Comparison of ENCODE assay signal across 1 cellular context in genomic region chr12:30706476-30706875, GRCh38.
TF ChIP-seq lines count a peak whose summit lies in the region.

No MANE protein-coding gene starts in this region.

TF ChIP-seq in GM23338, 12 proteins besides CTCF, POLR2A, EP300 and RAD21 (continued from another document):
- TF ChIP-seq, protein P1, sequence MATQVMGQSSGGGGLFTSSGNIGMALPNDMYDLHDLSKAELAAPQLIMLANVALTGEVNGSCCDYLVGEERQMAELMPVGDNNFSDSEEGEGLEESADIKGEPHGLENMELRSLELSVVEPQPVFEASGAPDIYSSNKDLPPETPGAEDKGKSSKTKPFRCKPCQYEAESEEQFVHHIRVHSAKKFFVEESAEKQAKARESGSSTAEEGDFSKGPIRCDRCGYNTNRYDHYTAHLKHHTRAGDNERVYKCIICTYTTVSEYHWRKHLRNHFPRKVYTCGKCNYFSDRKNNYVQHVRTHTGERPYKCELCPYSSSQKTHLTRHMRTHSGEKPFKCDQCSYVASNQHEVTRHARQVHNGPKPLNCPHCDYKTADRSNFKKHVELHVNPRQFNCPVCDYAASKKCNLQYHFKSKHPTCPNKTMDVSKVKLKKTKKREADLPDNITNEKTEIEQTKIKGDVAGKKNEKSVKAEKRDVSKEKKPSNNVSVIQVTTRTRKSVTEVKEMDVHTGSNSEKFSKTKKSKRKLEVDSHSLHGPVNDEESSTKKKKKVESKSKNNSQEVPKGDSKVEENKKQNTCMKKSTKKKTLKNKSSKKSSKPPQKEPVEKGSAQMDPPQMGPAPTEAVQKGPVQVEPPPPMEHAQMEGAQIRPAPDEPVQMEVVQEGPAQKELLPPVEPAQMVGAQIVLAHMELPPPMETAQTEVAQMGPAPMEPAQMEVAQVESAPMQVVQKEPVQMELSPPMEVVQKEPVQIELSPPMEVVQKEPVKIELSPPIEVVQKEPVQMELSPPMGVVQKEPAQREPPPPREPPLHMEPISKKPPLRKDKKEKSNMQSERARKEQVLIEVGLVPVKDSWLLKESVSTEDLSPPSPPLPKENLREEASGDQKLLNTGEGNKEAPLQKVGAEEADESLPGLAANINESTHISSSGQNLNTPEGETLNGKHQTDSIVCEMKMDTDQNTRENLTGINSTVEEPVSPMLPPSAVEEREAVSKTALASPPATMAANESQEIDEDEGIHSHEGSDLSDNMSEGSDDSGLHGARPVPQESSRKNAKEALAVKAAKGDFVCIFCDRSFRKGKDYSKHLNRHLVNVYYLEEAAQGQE (IDR thresholded peaks at IDR 0.05; ENCODE audit: unreplicated experiment): no peak
- no peak for TF ChIP-seq EZH2phosphoT487 (IDR thresholded peaks at IDR 0.05; ENCODE audit: unreplicated experiment)
- TF ChIP-seq, protein P2, sequence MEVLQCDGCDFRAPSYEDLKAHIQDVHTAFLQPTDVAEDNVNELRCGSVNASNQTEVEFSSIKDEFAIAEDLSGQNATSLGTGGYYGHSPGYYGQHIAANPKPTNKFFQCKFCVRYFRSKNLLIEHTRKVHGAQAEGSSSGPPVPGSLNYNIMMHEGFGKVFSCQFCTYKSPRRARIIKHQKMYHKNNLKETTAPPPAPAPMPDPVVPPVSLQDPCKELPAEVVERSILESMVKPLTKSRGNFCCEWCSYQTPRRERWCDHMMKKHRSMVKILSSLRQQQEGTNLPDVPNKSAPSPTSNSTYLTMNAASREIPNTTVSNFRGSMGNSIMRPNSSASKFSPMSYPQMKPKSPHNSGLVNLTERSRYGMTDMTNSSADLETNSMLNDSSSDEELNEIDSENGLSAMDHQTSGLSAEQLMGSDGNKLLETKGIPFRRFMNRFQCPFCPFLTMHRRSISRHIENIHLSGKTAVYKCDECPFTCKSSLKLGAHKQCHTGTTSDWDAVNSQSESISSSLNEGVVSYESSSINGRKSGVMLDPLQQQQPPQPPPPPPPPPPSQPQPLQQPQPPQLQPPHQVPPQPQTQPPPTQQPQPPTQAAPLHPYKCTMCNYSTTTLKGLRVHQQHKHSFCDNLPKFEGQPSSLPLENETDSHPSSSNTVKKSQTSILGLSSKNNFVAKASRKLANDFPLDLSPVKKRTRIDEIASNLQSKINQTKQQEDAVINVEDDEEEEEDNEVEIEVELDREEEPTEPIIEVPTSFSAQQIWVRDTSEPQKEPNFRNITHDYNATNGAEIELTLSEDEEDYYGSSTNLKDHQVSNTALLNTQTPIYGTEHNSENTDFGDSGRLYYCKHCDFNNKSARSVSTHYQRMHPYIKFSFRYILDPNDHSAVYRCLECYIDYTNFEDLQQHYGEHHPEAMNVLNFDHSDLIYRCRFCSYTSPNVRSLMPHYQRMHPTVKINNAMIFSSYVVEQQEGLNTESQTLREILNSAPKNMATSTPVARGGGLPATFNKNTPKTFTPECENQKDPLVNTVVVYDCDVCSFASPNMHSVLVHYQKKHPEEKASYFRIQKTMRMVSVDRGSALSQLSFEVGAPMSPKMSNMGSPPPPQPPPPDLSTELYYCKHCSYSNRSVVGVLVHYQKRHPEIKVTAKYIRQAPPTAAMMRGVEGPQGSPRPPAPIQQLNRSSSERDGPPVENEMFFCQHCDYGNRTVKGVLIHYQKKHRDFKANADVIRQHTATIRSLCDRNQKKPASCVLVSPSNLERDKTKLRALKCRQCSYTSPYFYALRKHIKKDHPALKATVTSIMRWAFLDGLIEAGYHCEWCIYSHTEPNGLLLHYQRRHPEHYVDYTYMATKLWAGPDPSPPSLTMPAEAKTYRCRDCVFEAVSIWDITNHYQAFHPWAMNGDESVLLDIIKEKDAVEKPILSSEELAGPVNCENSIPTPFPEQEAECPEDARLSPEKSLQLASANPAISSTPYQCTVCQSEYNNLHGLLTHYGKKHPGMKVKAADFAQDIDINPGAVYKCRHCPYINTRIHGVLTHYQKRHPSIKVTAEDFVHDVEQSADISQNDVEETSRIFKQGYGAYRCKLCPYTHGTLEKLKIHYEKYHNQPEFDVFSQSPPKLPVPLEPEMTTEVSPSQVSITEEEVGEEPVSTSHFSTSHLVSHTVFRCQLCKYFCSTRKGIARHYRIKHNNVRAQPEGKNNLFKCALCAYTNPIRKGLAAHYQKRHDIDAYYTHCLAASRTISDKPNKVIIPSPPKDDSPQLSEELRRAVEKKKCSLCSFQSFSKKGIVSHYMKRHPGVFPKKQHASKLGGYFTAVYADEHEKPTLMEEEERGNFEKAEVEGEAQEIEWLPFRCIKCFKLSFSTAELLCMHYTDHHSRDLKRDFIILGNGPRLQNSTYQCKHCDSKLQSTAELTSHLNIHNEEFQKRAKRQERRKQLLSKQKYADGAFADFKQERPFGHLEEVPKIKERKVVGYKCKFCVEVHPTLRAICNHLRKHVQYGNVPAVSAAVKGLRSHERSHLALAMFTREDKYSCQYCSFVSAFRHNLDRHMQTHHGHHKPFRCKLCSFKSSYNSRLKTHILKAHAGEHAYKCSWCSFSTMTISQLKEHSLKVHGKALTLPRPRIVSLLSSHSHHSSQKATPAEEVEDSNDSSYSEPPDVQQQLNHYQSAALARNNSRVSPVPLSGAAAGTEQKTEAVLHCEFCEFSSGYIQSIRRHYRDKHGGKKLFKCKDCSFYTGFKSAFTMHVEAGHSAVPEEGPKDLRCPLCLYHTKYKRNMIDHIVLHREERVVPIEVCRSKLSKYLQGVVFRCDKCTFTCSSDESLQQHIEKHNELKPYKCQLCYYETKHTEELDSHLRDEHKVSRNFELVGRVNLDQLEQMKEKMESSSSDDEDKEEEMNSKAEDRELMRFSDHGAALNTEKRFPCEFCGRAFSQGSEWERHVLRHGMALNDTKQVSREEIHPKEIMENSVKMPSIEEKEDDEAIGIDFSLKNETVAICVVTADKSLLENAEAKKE (CRISPR knock-in tag; IDR thresholded peaks at IDR 0.05): no peak
